8 cellular contexts compared by ENCODE assay signal in genomic region chr20:1465470-1466210, GRCh38. TPM values are rescaled to one million over a fixed set of nuclear protein-coding genes. Genes with fewer than 3 reads are reported as not detected.
DNase-seq lines count a peak whose midpoint lies in the region; ATAC-seq, FAIRE-seq and TF ChIP-seq lines count a peak whose summit lies in the region.

No MANE protein-coding gene starts in this region.

- peaks cover 17% of the 10 kb centered on the region for H4K20me1 ChIP-seq in PC-9 (ENCODE audit: insufficient read depth)

- DNase-seq in Calu3 (no peak), PC-9 (no peak), pancreas (no peak), erythroblast (lab: John Stamatoyannopoulos, UW) (no peak), activated gamma-delta T cell treated with Interleukin-2 at 50 U/mL for 16 hours (no peak)

- H3K79me2 ChIP-seq in PC-9 (ENCODE audit: low read depth): peaks cover 59% of the 10 kb centered on the region

- H3K27me3 ChIP-seq in PC-9 (ENCODE audit: insufficient read depth, low read depth) (no peaks in the 10 kb centered on the region), esophagus (ENCODE audit: control insufficient read depth in 1 of 2, insufficient read depth in 2 of 2, low read length in 2 of 2) (no peaks in the 10 kb centered on the region), pancreas (no peaks in the 10 kb centered on the region)

- TF ChIP-seq CTCF in Calu3 (IDR thresholded peaks at IDR 0.05; ENCODE audit: unreplicated experiment) (no peak), PC-9 (conservative IDR thresholded peaks at IDR 0.05) (no peak), pancreas (IDR thresholded peaks at IDR 0.05) (no peak)

- no peak for TF ChIP-seq POLR2A in erythroblast (IDR thresholded peaks at IDR 0.05; ENCODE audit: low read length)

- H2AFZ ChIP-seq in PC-9: peak overlapping the region; percentile 89; the same call in 1 of the 2 replicates

- no peaks in the 10 kb centered on the region for H3K9me3 ChIP-seq in PC-9 (ENCODE audit: insufficient read depth, low read depth)
- no peaks in the 10 kb centered on the region for H3K9me3 ChIP-seq in esophagus (ENCODE audit: control insufficient read depth in 2 of 2, insufficient read depth in 1 of 2, low read depth in 1 of 2, low read length in 1 of 2)
- no peaks in the 10 kb centered on the region for H3K9me3 ChIP-seq in pancreas

- peak overlapping the region; percentile 98 for H3K27ac Mint-ChIP-seq in Calu3 (ENCODE audit: unreplicated experiment)

- intact Hi-C loops in Calu3 (cut with micrococcal nuclease; ENCODE audit: unreplicated experiment) (no loop called here), PC-9 (cut with micrococcal nuclease; ENCODE audit: unreplicated experiment) (loop anchor here (1.0 to 2.0 kb wide), 2 partner anchors 73 to 347 kb away; partner anchors contain the start of genes FKBP1A and PSMF1), pancreas (cut with DNase I) (no loop called here)

- H3K9me3 Mint-ChIP-seq in Calu3 (ENCODE audit: low read depth, unreplicated experiment): peaks cover 2% of the 10 kb centered on the region

- FAIRE-seq in pancreas (lab: Jason Lieb, UNC): no peak

- POLR2A ChIA-PET in PC-9 (lab: Charles Lee; ENCODE audit: unreplicated experiment): interaction anchor here (0.7 kb wide), 1 partner anchor 13 kb away, joined by 3 read pairs; no protein-coding TSS in a partner anchor

- peak overlapping the region; percentile 93 for H3K4me2 ChIP-seq in PC-9

- H3K27ac ChIP-seq in PC-9 (peak overlapping the region; percentile 89), esophagus (ENCODE audit: low read depth in 2 of 2, low read length in 1 of 2) (peak overlapping the region; percentile 95 to 97), pancreas (peak overlapping the region in 3 of 4 donors; percentile 49 to 92 (median 89))

- H3F3A ChIP-seq in PC-9 (ENCODE audit: insufficient read depth, low read depth): peaks cover 29% of the 10 kb centered on the region; the same call in 1 of the 2 replicates

- H3K4me3 ChIP-seq in PC-9: peak overlapping the region; percentile 88
- peak overlapping the region; percentile 87 to 92 for H3K4me3 ChIP-seq in esophagus (ENCODE audit: low read depth in 1 of 2, low read length in 2 of 2)
- H3K4me3 ChIP-seq in pancreas: peak overlapping the region; percentile 83 to 100 (median 96)

- ATAC-seq in pancreas (no peak), HG03196 (IDR thresholded peaks at IDR 0.05; ENCODE audit: unreplicated experiment) (no peak), GM21723 (IDR thresholded peaks at IDR 0.05; ENCODE audit: unreplicated experiment) (no peak)

- WGBS in esophagus, 2 donors: 32 to 33% methylated on average over 12 of the region's 12 CpGs
- WGBS in pancreas, 2 donors: 20 to 25% methylated on average over 12 of the region's 12 CpGs

- H3K9me2 ChIP-seq in PC-9 (ENCODE audit: insufficient read depth): no peaks in the 10 kb centered on the region

- H3K36me3 ChIP-seq in PC-9 (ENCODE audit: low read depth) (peaks cover 27% of the 10 kb centered on the region; the same call in 1 of the 2 replicates), esophagus (ENCODE audit: control insufficient read depth in 2 of 2, insufficient read depth in 2 of 2, low read length in 1 of 2) (peaks cover 4 to 6% of the 10 kb centered on the region in 2 donors), pancreas (peaks cover 0 to 3% (median 1%) of the 10 kb centered on the region in 3 donors)

- no peaks in the 10 kb centered on the region for H3K27me3 Mint-ChIP-seq in Calu3 (ENCODE audit: unreplicated experiment)

- BruUV-seq in Calu3 (replicated peaks; lab: Mats Ljungman, UMichigan) (TSS peak; percentile 33), PC-9 (replicated peaks; lab: Mats Ljungman, UMichigan) (TSS peak; percentile 34)

- CTCF ChIA-PET in Calu3 (lab: Charles Lee) (interaction anchor here (1.8 to 3.4 kb wide), 2 partner anchors 28 to 38 kb away, joined by 6 to 43 read pairs; no protein-coding TSS in a partner anchor), PC-9 (lab: Charles Lee) (interaction anchor here (4.6 kb wide), 1 partner anchor 38 kb away, joined by 34 read pairs; no protein-coding TSS in a partner anchor)

- H3K4me1 Mint-ChIP-seq in Calu3 (ENCODE audit: low read depth, unreplicated experiment): peaks cover 54% of the 10 kb centered on the region

- H3K36me3 Mint-ChIP-seq in Calu3 (ENCODE audit: insufficient read depth, unreplicated experiment): peaks cover 49% of the 10 kb centered on the region

- H3K4me3 Mint-ChIP-seq in Calu3 (ENCODE audit: low read depth, unreplicated experiment): peak overlapping the region; percentile 68

- peaks cover 31% of the 10 kb centered on the region for H3K4me1 ChIP-seq in PC-9 (replicated peaks; ENCODE audit: insufficient read depth)
- H3K4me1 ChIP-seq in esophagus (ENCODE audit: control insufficient read depth in 2 of 2, insufficient read depth in 2 of 2, low read length in 1 of 2): peaks cover 5 to 13% of the 10 kb centered on the region in 2 donors
- H3K4me1 ChIP-seq in pancreas: peaks cover 32 to 47% (median 39%) of the 10 kb centered on the region in 3 donors

RNA-seq across cellular contexts. Expression of gene NSFL1C, which starts 1.0 kb away (rescaled TPM):
- total RNA-seq in Calu3 (2022) (81.0 and 86.3 TPM in 2 replicates), PC-9 (2021) (151 and 160 TPM in 2 replicates), pancreas (10 to 100 TPM; 27.0 to 43.8 (median 34.3) TPM)
- polyA plus RNA-seq in esophagus (10 to 100 TPM; 44.4 to 69.4 TPM), pancreas (10 to 100 TPM; 23.7 to 32.1 TPM)

RNA-seq across cellular contexts. Expression of gene SIRPB2, which starts 25.6 kb away (rescaled TPM):
- total RNA-seq in Calu3 (2022): 0.57 and 1.1 TPM in 2 replicates
- total RNA-seq in PC-9 (2021): 4.5 and 7.1 TPM in 2 replicates
- under 1 TPM; 0.41 to 0.75 TPM for polyA plus RNA-seq in esophagus
- total RNA-seq in pancreas: 1 to 10 TPM in 3 of 6 donors, under 1 TPM in 3; 0.09 to 3.4 (median 0.74) TPM
- under 1 TPM; 0.21 to 0.80 TPM for polyA plus RNA-seq in pancreas
